ENCODE assay signal across 8 cellular contexts in the genomic region with DNA sequence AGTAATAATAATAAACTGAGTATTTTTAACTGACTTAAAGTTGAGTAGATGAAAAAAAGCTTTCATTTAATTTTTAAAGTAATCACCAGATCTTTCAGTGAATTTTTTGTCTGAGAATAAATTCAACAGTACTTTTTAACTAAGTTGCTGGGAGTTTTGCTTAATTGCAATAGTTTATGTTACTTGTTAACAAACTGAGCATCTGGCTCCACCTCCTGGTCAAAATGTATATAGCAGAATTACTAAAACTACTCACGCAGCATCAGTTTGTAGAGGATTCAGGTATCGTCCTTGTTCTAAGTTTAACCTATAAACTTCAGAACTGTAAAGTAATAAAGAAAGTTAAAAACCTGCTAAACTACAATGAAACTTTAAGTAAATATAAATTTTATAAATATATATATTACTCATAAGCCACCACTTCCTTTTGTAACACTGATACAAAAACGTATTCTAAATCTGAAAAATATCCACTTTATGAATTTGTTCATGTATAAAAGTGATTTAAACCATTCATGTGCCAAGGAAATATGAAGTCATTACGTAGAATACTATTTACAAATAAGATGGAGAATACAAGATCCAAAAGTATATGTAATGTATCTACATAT. TPM values are rescaled to one million over a fixed set of nuclear protein-coding genes. Genes with fewer than 3 reads are reported as not detected.
DNase-seq lines count a peak whose midpoint lies in the region; ATAC-seq and TF ChIP-seq lines count a peak whose summit lies in the region.

No MANE protein-coding gene starts in this region.

- H4K8ac ChIP-seq in H9 (replicated peaks; ENCODE audit: insufficient read length, low read depth, low read length) = no peak overlapping the region

- H4K91ac ChIP-seq in H9 (ENCODE audit: insufficient read length, low read depth, low read length) = no peak overlapping the region

- BruUV-seq in Calu3 (replicated peaks; lab: Mats Ljungman, UMichigan) (no TSS peak), MCF 10A (replicated peaks; lab: Mats Ljungman, UMichigan) (no TSS peak)

- no peak overlapping the region for H3K18ac ChIP-seq in H9 (ENCODE audit: insufficient read length, low read depth, low read length)

- H3K9ac ChIP-seq in H9 (ENCODE audit: extremely low read depth, insufficient read length, low read length) = no peak overlapping the region

- H3K56ac ChIP-seq in H9 (ENCODE audit: insufficient read length, low read depth, low read length) = no peak overlapping the region

- no peak overlapping the region for H2BK5ac ChIP-seq in H9 (ENCODE audit: insufficient read length, low read length)

- H3K4me3 ChIP-seq in right lobe of liver = no peak overlapping the region

- intact Hi-C loops in Calu3 (cut with micrococcal nuclease; ENCODE audit: unreplicated experiment) = loop anchor here (10.0 kb wide), 1 partner anchor 594 kb away; no protein-coding TSS in a partner anchor
- intact Hi-C loops in MCF 10A (cut with micrococcal nuclease) = loop anchor here (1.0 to 2.0 kb wide), 2 partner anchors 233 to 544 kb away; no protein-coding TSS in a partner anchor
- intact Hi-C loops in right lobe of liver (cut with DNase I) = loop anchor here (10.0 kb wide), 1 partner anchor 234 kb away; no protein-coding TSS in a partner anchor

- no peaks in the 10 kb centered on the region for H3K27me3 ChIP-seq in H9 (ENCODE audit: insufficient read depth, low read length)
- no peaks in the 10 kb centered on the region for H3K27me3 ChIP-seq in right lobe of liver

- no peak overlapping the region for H3K23ac ChIP-seq in H9 (ENCODE audit: insufficient read length, low read depth, low read length)

- H3K9me3 Mint-ChIP-seq in Calu3 (ENCODE audit: low read depth, unreplicated experiment) (no peaks in the 10 kb centered on the region), H9 (no peaks in the 10 kb centered on the region; a peak in 1 of 5 replicates), MCF 10A (ENCODE audit: unreplicated experiment) (no peaks in the 10 kb centered on the region)

- no peak overlapping the region for H2BK20ac ChIP-seq in H9 (ENCODE audit: low read depth, low read length, poor library complexity, severe bottlenecking)

- H3K4me1 ChIP-seq in H9 (ENCODE audit: insufficient read depth, low read length) (no peaks in the 10 kb centered on the region), right lobe of liver (no peaks in the 10 kb centered on the region)

- H3K27me3 Mint-ChIP-seq in Calu3 (ENCODE audit: unreplicated experiment) (no peaks in the 10 kb centered on the region), H9 (ENCODE audit: low read depth) (no peaks in the 10 kb centered on the region), MCF 10A (ENCODE audit: insufficient read depth, unreplicated experiment) (no peaks in the 10 kb centered on the region)

- H2AFZ ChIP-seq in H9 (ENCODE audit: low read length) = no peak overlapping the region

- H3K36me3 Mint-ChIP-seq in Calu3 (ENCODE audit: insufficient read depth, unreplicated experiment) (peaks cover 2% of the 10 kb centered on the region), H9 (ENCODE audit: insufficient read depth in 1 of 3, low read depth in 3 of 3) (peaks cover 3 to 46% (median 20%) of the 10 kb centered on the region in 3 experiments; a peak in 6 of 7 replicates), MCF 10A (ENCODE audit: insufficient read depth, unreplicated experiment) (peaks cover 71% of the 10 kb centered on the region)

- H3T11ph ChIP-seq in H9 (ENCODE audit: low read length) = no peak overlapping the region

- H3K4me2 ChIP-seq in H9 (ENCODE audit: insufficient read depth, insufficient read length, low read length) = no peak overlapping the region

- no peak overlapping the region for H4K5ac ChIP-seq in H9 (ENCODE audit: insufficient read length, low read depth, low read length)

- POLR2A ChIA-PET in MCF 10A (lab: Yijun Ruan, JAX) = interaction anchor here (0.6 to 1.2 kb wide), 3 partner anchors 21 to 89 kb away, joined by 3 to 5 read pairs (median 3); no protein-coding TSS in a partner anchor

- CTCF ChIA-PET in Calu3 (lab: Charles Lee) = no interaction called here
- CTCF ChIA-PET in MCF 10A (lab: Yijun Ruan, JAX) = interaction anchor here (0.6 to 1.7 kb wide), 8 partner anchors 9 to 231 kb away, joined by 3 to 7 read pairs (median 4); no protein-coding TSS in a partner anchor

- H2BK12ac ChIP-seq in H9 (ENCODE audit: insufficient read length, low read depth, low read length) = no peak overlapping the region

- H4K20me1 ChIP-seq in H9 (ENCODE audit: control insufficient read depth, insufficient read depth, insufficient read length) = no peaks in the 10 kb centered on the region

- H3K4me3 Mint-ChIP-seq in Calu3 (ENCODE audit: low read depth, unreplicated experiment) = no peak overlapping the region
- H3K4me3 Mint-ChIP-seq in H9 = no peak overlapping the region
- no peak overlapping the region for H3K4me3 Mint-ChIP-seq in MCF 10A (ENCODE audit: unreplicated experiment)

- no peak for TF ChIP-seq POLR2A in right lobe of liver (IDR thresholded peaks at IDR 0.05)

- H3K9me3 ChIP-seq in H9 (ENCODE audit: control insufficient read depth, low read depth, low read length) (no peaks in the 10 kb centered on the region), right lobe of liver (no peaks in the 10 kb centered on the region)

- no peak overlapping the region for H3K14ac ChIP-seq in H9 (ENCODE audit: insufficient read depth, low read length)

- peak; percentile 49 for DNase-seq in Calu3
- DNase-seq in H9 = no peak
- DNase-seq in NCI-H526 (lab: John Stamatoyannopoulos, UW) = peak; percentile 47 to 77
- DNase-seq in MCF 10A (ENCODE audit: unreplicated experiment) = peak; percentile 69
- DNase-seq in right lobe of liver = no peak

- no CpG with 5 or more reads among the region's 4 CpGs for WGBS in H9 (ENCODE audit: extremely low coverage, insufficient read length, low lambda C conversion rate)
- WGBS in right lobe of liver (ENCODE audit: insufficient coverage, low coverage, low lambda C conversion rate, missing lambda C conversion rate) = 26% methylated on average over 4 of the region's 4 CpGs

- H2BK15ac ChIP-seq in H9 (ENCODE audit: low read depth, low read length) = no peak overlapping the region

- no peaks in the 10 kb centered on the region for H3K79me2 ChIP-seq in H9 (ENCODE audit: insufficient read depth, low read length)

- H3K79me1 ChIP-seq in H9 (ENCODE audit: insufficient read depth, low read depth, low read length, poor library complexity, severe bottlenecking) = no peaks in the 10 kb centered on the region

- H3K27ac ChIP-seq in H9 (ENCODE audit: insufficient read length, low read depth, low read length) (no peak overlapping the region), right lobe of liver (no peak overlapping the region)

- H3K4me1 Mint-ChIP-seq in Calu3 (ENCODE audit: low read depth, unreplicated experiment) = no peaks in the 10 kb centered on the region
- no peaks in the 10 kb centered on the region for H3K4me1 Mint-ChIP-seq in H9
- H3K4me1 Mint-ChIP-seq in MCF 10A (ENCODE audit: insufficient read depth, unreplicated experiment) = no peaks in the 10 kb centered on the region

- ATAC-seq in right lobe of liver = peak; percentile 48 to 79 (median 72)
- ATAC-seq in HG03095 (IDR thresholded peaks at IDR 0.05; ENCODE audit: unreplicated experiment) = no peak
- ATAC-seq in GM21529 (IDR thresholded peaks at IDR 0.05; ENCODE audit: unreplicated experiment) = no peak
- ATAC-seq in HG03342 (IDR thresholded peaks at IDR 0.05; ENCODE audit: unreplicated experiment) = no peak

- no peak overlapping the region for H2BK120ac ChIP-seq in H9 (ENCODE audit: low read depth, low read length, poor library complexity, severe bottlenecking)

- no peak overlapping the region for H3K27ac Mint-ChIP-seq in Calu3 (ENCODE audit: unreplicated experiment)
- H3K27ac Mint-ChIP-seq in H9 = no peak overlapping the region
- no peak overlapping the region for H3K27ac Mint-ChIP-seq in MCF 10A (ENCODE audit: low read depth, unreplicated experiment)

- no peak overlapping the region for H2AK5ac ChIP-seq in H9 (ENCODE audit: insufficient read length, low read length)

- H3K23me2 ChIP-seq in H9 (ENCODE audit: insufficient read length, low read depth, low read length, poor library complexity, severe bottlenecking) = no peaks in the 10 kb centered on the region

- no peak overlapping the region for H3K4ac ChIP-seq in H9 (ENCODE audit: low read depth, low read length)

- peaks cover 0 to 43% (median 4%) of the 10 kb centered on the region in 4 donors for H3K36me3 ChIP-seq in right lobe of liver

- no peak for TF ChIP-seq CTCF in Calu3 (IDR thresholded peaks at IDR 0.05; ENCODE audit: unreplicated experiment)
- peak; percentile 76 for TF ChIP-seq CTCF in H9 (conservative IDR thresholded peaks at IDR 0.05)
- TF ChIP-seq CTCF in MCF 10A (IDR thresholded peaks at IDR 0.05; ENCODE audit: unreplicated experiment) = peak; percentile 38
- peak; percentile 52 to 79 (median 72) for TF ChIP-seq CTCF in right lobe of liver (IDR thresholded peaks at IDR 0.05)

RNA-seq across cellular contexts. Expression of a gene that starts 21.3 kb away (rescaled TPM):
- total RNA-seq in Calu3 (2022) (31.3 and 32.6 TPM in 2 replicates), H9 (2021) (39.0 and 42.4 TPM in 2 replicates), MCF 10A (2022) (35.4 and 40.9 TPM in 2 replicates), right lobe of liver (10 to 100 TPM in 5 of 6 experiments, 1 to 10 TPM in 1; 7.9 to 16.7 (median 11.5) TPM)

RNA-seq across cellular contexts. Expression of a gene that starts 52.9 kb away (rescaled TPM):
- total RNA-seq in Calu3 (2022) (0.28 and 0.61 TPM in 2 replicates), H9 (2021) (0.72 and 1.2 TPM in 2 replicates), MCF 10A (2022) (0.19 and 0.47 TPM in 2 replicates), right lobe of liver (under 1 TPM in 2 of 6 experiments, not detected in 4; 0.12 to 0.22 TPM)

Comparison
In these comparisons a context has a peak if more than half of its experiments do, and no peak if none do; other contexts are left out.
1. DNase-seq: peak in Calu3 (single experiment), NCI-H526 (2 of 2) and MCF 10A (single experiment); none in H9 (single experiment) and right lobe of liver (0 of 3).
2. ATAC-seq: peak in right lobe of liver (4 of 4); none in HG03095 (single experiment), GM21529 (single experiment) and HG03342 (single experiment).